26 cellular contexts compared by ENCODE assay signal in the genomic region with DNA sequence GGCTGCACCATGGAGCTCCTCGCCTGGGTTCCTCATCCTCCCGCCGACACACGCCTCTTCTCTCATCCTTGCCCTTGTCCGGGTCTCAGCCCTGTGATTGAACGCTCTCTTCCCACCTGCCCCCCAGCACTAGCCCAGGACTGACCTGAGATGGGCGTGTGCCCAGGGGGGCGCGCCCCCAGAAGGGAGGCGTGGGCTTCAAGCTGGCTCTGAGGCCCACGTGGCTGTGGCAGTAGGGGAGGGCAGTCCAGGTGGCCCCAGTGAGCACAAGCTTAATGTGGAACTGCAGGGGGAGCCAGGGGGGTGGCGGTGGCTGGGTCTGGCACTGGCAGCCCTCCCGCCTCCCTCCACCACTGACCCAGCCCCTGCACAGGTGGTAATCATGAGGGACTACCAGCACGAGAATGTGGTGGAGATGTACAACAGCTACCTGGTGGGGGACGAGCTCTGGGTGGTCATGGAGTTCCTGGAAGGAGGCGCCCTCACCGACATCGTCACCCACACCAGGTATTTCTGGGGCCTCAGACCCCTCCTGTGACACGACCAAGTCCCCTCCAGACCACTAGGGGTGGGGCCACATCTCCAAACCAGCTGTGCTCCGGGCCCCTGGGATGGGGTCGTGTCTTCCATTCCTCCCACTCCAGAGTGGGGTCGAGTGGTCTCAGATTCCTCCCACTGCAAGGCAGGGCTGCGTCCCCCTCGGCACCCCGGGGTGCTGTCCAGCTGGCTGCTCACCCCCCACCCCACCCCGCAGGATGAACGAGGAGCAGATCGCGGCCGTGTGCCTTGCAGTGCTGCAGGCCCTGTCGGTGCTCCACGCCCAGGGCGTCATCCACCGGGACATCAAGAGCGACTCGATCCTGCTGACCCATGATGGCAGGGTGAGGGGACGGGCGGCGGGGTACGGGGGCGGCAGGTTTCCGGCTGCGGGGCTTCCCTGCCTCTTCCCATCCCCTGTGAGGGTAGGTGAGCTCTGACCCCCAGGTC. TPM values are rescaled to one million over a fixed set of nuclear protein-coding genes. Genes with fewer than 3 reads are reported as not detected.
DNase-seq lines count a peak whose midpoint lies in the region; ATAC-seq, FAIRE-seq and TF ChIP-seq lines count a peak whose summit lies in the region.
"Had no signal": no experiment of that assay in that cellular context is flagged by ENCODE, and none has a peak within 500 bp of the region (broad histone marks: within the 10 kb centered on the region; RNA-seq: fewer than 3 reads in every experiment).

No MANE protein-coding gene starts in this region.

- H3K4me1 ChIP-seq in HepG2 (ENCODE audit: insufficient read depth, low read length) = peaks cover 16% of the 10 kb centered on the region
- no peaks in the 10 kb centered on the region for H3K4me1 ChIP-seq in right lobe of liver
- H3K4me1 ChIP-seq in osteoblast (ENCODE audit: insufficient read depth, low read length) = no peaks in the 10 kb centered on the region
- H3K4me1 ChIP-seq: A549, HAP-1 had no signal

- DNase-seq in HepG2 (ENCODE audit: low spot score) = no peak
- no peak for DNase-seq in right lobe of liver
- DNase-seq in WERI-Rb-1 = peak; percentile 23
- DNase-seq in osteoblast (ENCODE audit: insufficient read length, low spot score, missing footprints) = peak; percentile 84
- DNase-seq in cortex of kidney (lab: John Stamatoyannopoulos, UW) = no peak
- DNase-seq in Kasumi-1 (lab: John Stamatoyannopoulos, UW) = no peak
- DNase-seq: 8988T; ACHN; AML-193; BE2C; CD4-positive, alpha-beta T cell; CD8-positive, alpha-beta memory T cell; DMS53; DMS79 treated with DMSO at 0.1 percent for 48 hours; GF-D8 had no signal

- FAIRE-seq in HepG2 (lab: Jason Lieb, UNC) = no peak
- FAIRE-seq: A549, GM12891, GM18507, H54 had no signal

- H3K9me3 ChIP-seq in HepG2 (ENCODE audit: low read length) (no peaks in the 10 kb centered on the region), right lobe of liver (no peaks in the 10 kb centered on the region), WERI-Rb-1 (ENCODE audit: severe bottlenecking) (no peaks in the 10 kb centered on the region), osteoblast (ENCODE audit: low read depth, low read length) (no peaks in the 10 kb centered on the region)
- H3K9me3 ChIP-seq: A549; BE2C; BLaER1 treated with 17β-estradiol and CSF1 and Interleukin-3, amounts not matched to agents 10 nM and 100 nM; HAP-1 had no signal

- no peak overlapping the region for H3K9ac ChIP-seq in HepG2 (ENCODE audit: insufficient read depth, low read depth, low read length)
- H3K9ac ChIP-seq: BLaER1 treated with 17β-estradiol and CSF1 and Interleukin-3, amounts not matched to agents 10 nM and 100 nM had no signal

- TF ChIP-seq POLR2A in HepG2 (IDR thresholded peaks at IDR 0.05; ENCODE audit: insufficient read depth in 1 of 2, low read depth in 2 of 2, low read length in 2 of 2) (no peak), right lobe of liver (IDR thresholded peaks at IDR 0.05) (no peak)

- POLR2A ChIA-PET in HepG2 (lab: Yijun Ruan, JAX) = no interaction called here

- TF ChIP-seq EP300 in HepG2 (IDR thresholded peaks at IDR 0.05; ENCODE audit: low read depth in 2 of 2, low read length in 2 of 2) = no peak
- no peak for TF ChIP-seq EP300 in HepG2 (CRISPR knock-in tag; IDR thresholded peaks at IDR 0.05; ENCODE audit: borderline replicate concordance)

- no TSS peak for BruUV-seq in HepG2 (replicated peaks; lab: Mats Ljungman, UMichigan)

- CTCF ChIA-PET in HepG2 (lab: Yijun Ruan, JAX; ENCODE audit: low intra/inter-chr PET ratio, low total read pairs) = no interaction called here

- H3K4me3 ChIP-seq in HepG2 (replicated peaks in 1 of 3; ENCODE audit: insufficient read depth in 1 of 3, low read depth in 2 of 3, low read length in 3 of 3) (no peak overlapping the region), right lobe of liver (no peak overlapping the region), WERI-Rb-1 (ENCODE audit: low read depth, low read length) (no peak overlapping the region), osteoblast (ENCODE audit: insufficient read depth, low read length) (no peak overlapping the region)
- H3K4me3 ChIP-seq: A549; BLaER1 treated with 17β-estradiol and CSF1 and Interleukin-3, amounts not matched to agents 10 nM and 100 nM; GM23338; HAP-1 had no signal

- 94% methylated on average over 36 of the region's 43 CpGs for WGBS in HepG2 (ENCODE audit: low lambda C conversion rate)
- WGBS in right lobe of liver (ENCODE audit: insufficient coverage, low coverage, low lambda C conversion rate, missing lambda C conversion rate) = 82% methylated on average over 8 of the region's 43 CpGs

- H3K36me3 ChIP-seq in HepG2 (replicated peaks in 1 of 2; ENCODE audit: control insufficient read depth in 1 of 2, insufficient read depth in 2 of 2, low read length in 2 of 2) (peaks cover 15 to 47% of the 10 kb centered on the region in 2 experiments; a peak in 4 of 5 replicates), right lobe of liver (peaks cover 0 to 19% (median 6%) of the 10 kb centered on the region in 4 donors), WERI-Rb-1 (peaks cover 72% of the 10 kb centered on the region), osteoblast (ENCODE audit: insufficient read depth, low read length) (peaks cover 23% of the 10 kb centered on the region)

- H3K27ac ChIP-seq in HepG2 (ENCODE audit: extremely low read length, insufficient read depth, low read length) (no peak overlapping the region), right lobe of liver (no peak overlapping the region), WERI-Rb-1 (peak overlapping the region; percentile 45), osteoblast (ENCODE audit: low read depth, low read length) (no peak overlapping the region)
- H3K27ac ChIP-seq: A549; BLaER1 treated with 17β-estradiol and CSF1 and Interleukin-3, amounts not matched to agents 10 nM and 100 nM had no signal

- no peak overlapping the region for H3K4me2 ChIP-seq in HepG2 (ENCODE audit: low read depth, low read length)
- no peak overlapping the region for H3K4me2 ChIP-seq in osteoblast (ENCODE audit: insufficient read depth, low read length)
- H3K4me2 ChIP-seq: A549; BLaER1 treated with 17β-estradiol and CSF1 and Interleukin-3, amounts not matched to agents 10 nM and 100 nM; GM23338 had no signal

- TF ChIP-seq CTCF in HepG2 (CRISPR knock-in tag; IDR thresholded peaks at IDR 0.05) (no peak), right lobe of liver (IDR thresholded peaks at IDR 0.05) (no peak), WERI-Rb-1 (IDR thresholded peaks at IDR 0.05; ENCODE audit: low read depth, low read length) (no peak), osteoblast (IDR thresholded peaks at IDR 0.05; ENCODE audit: extremely low read depth, low read depth, low read length) (no peak)

- H3K79me2 ChIP-seq in HepG2 (ENCODE audit: insufficient read depth, low read length) (no peaks in the 10 kb centered on the region), osteoblast (ENCODE audit: insufficient read depth, low read length) (no peaks in the 10 kb centered on the region)

- H3K27me3 ChIP-seq in HepG2 (ENCODE audit: control insufficient read depth in 1 of 2, insufficient read depth in 2 of 2, low read length in 2 of 2) (no peaks in the 10 kb centered on the region; a peak in 1 of 5 replicates), right lobe of liver (no peaks in the 10 kb centered on the region), WERI-Rb-1 (ENCODE audit: insufficient read depth, low read depth, severe bottlenecking) (no peaks in the 10 kb centered on the region), osteoblast (ENCODE audit: insufficient read depth, low read length) (no peaks in the 10 kb centered on the region)
- H3K27me3 ChIP-seq: BE2C; BLaER1 treated with 17β-estradiol and CSF1 and Interleukin-3, amounts not matched to agents 10 nM and 100 nM had no signal

- ATAC-seq in HepG2 (no peak), right lobe of liver (no peak), HG03045 (IDR thresholded peaks at IDR 0.05; ENCODE audit: unreplicated experiment) (no peak)
- ATAC-seq: A549, GM23338 had no signal

- intact Hi-C loops in HepG2 (cut with micrococcal nuclease; ENCODE audit: unreplicated experiment) (no loop called here), right lobe of liver (cut with DNase I) (no loop called here)

- TF ChIP-seq RAD21 in HepG2 (CRISPR knock-in tag; IDR thresholded peaks at IDR 0.05) = no peak

- H2AFZ ChIP-seq in HepG2 (ENCODE audit: low read length) (no peak overlapping the region), osteoblast (ENCODE audit: low read length) (no peak overlapping the region)
- H2AFZ ChIP-seq: GM23338 had no signal

- in situ Hi-C loops in HepG2 (cut with HindIII; ENCODE audit: extremely low pct_ligation_motif_present, low pct_unique_long_range_greater_than_20kb) = no loop called here

- no peaks in the 10 kb centered on the region for H4K20me1 ChIP-seq in HepG2 (ENCODE audit: insufficient read depth, low read length)
- H4K20me1 ChIP-seq in osteoblast (ENCODE audit: insufficient read depth, low read length) = peaks cover 8% of the 10 kb centered on the region

RNA-seq across cellular contexts. Expression of a gene that starts 21.9 kb away (rescaled TPM):
- total RNA-seq in HepG2 (2016; rRNA removed; fragmentation: Illumina TruSeq; extraction: Trizol) (not detected in 2 replicates), right lobe of liver (not detected), osteoblast (not detected in 2 replicates)
- total RNA-seq in HepG2 (2016; cell fraction: cytosol; rRNA removed; fragmentation: Illumina TruSeq; extraction: Trizol; ENCODE audit: low read depth) = not detected in 2 replicates
- not detected in 2 replicates for total RNA-seq in HepG2 (2016; cell fraction: insoluble cytoplasmic fraction; rRNA removed; fragmentation: Illumina TruSeq; extraction: Trizol)
- not detected in 2 replicates for total RNA-seq in HepG2 (2016; cell fraction: membrane; rRNA removed; fragmentation: Illumina TruSeq; extraction: Trizol)
- total RNA-seq in HepG2 (2016; cell fraction: nucleus; rRNA removed; fragmentation: Illumina TruSeq; extraction: Trizol) = not detected in 2 replicates
- polyA plus RNA-seq in HepG2 (2011; rRNA removed) = not detected in 2 replicates
- polyA plus RNA-seq in HepG2 (2011; cell fraction: cytosol; rRNA removed) = not detected in 2 replicates
- not detected in 2 replicates for polyA plus RNA-seq in HepG2 (2011; cell fraction: nucleus; rRNA removed)
- polyA plus RNA-seq in HepG2 (2012) = not detected in 2 replicates
- not detected in 2 replicates for polyA plus RNA-seq in HepG2 (2016; cell fraction: cytosol; fragmentation: Illumina TruSeq; extraction: Trizol; ENCODE audit: low read depth)
- polyA plus RNA-seq in HepG2 (2016; cell fraction: insoluble cytoplasmic fraction; fragmentation: Illumina TruSeq; extraction: Trizol; ENCODE audit: low read depth) = not detected in 2 replicates
- polyA plus RNA-seq in HepG2 (2016; cell fraction: membrane; fragmentation: Illumina TruSeq; extraction: Trizol; ENCODE audit: low read depth) = not detected in 2 replicates
- polyA plus RNA-seq in HepG2 (2016; cell fraction: nucleus; fragmentation: Illumina TruSeq; extraction: Trizol; ENCODE audit: insufficient read depth, low read depth) = not detected in 2 replicates
- 0.06 and 0.70 TPM in 2 replicates for polyA minus RNA-seq in HepG2 (2011; rRNA and poly(A)+ RNA removed; ENCODE audit: low replicate concordance)
- not detected in 2 replicates for polyA minus RNA-seq in HepG2 (2011; cell fraction: cytosol; rRNA and poly(A)+ RNA removed)
- not detected in 2 replicates for polyA minus RNA-seq in HepG2 (2011; cell fraction: nucleus; rRNA and poly(A)+ RNA removed)
- total RNA-seq: CD4-positive, alpha-beta T cell; CD8-positive, alpha-beta memory T cell had no signal
- polyA plus RNA-seq: CD14-positive monocyte; CD8-positive, alpha-beta memory T cell had no signal

RNA-seq across cellular contexts. Expression of a gene that starts 29.2 kb away (rescaled TPM):
- total RNA-seq in HepG2 (2016; rRNA removed; fragmentation: Illumina TruSeq; extraction: Trizol) (not detected in 2 replicates), right lobe of liver (not detected), osteoblast (not detected in 2 replicates)
- total RNA-seq in HepG2 (2016; cell fraction: cytosol; rRNA removed; fragmentation: Illumina TruSeq; extraction: Trizol; ENCODE audit: low read depth) = not detected in 2 replicates
- not detected in 2 replicates for total RNA-seq in HepG2 (2016; cell fraction: insoluble cytoplasmic fraction; rRNA removed; fragmentation: Illumina TruSeq; extraction: Trizol)
- not detected in 2 replicates for total RNA-seq in HepG2 (2016; cell fraction: membrane; rRNA removed; fragmentation: Illumina TruSeq; extraction: Trizol)
- total RNA-seq in HepG2 (2016; cell fraction: nucleus; rRNA removed; fragmentation: Illumina TruSeq; extraction: Trizol) = not detected in 2 replicates
- not detected in 2 replicates for polyA plus RNA-seq in HepG2 (2011; rRNA removed)
- not detected in 2 replicates for polyA plus RNA-seq in HepG2 (2011; cell fraction: cytosol; rRNA removed)
- polyA plus RNA-seq in HepG2 (2011; cell fraction: nucleus; rRNA removed) = not detected in 2 replicates
- polyA plus RNA-seq in HepG2 (2012) = not detected in 2 replicates
- polyA plus RNA-seq in HepG2 (2016; cell fraction: cytosol; fragmentation: Illumina TruSeq; extraction: Trizol; ENCODE audit: low read depth) = not detected in 2 replicates
- polyA plus RNA-seq in HepG2 (2016; cell fraction: insoluble cytoplasmic fraction; fragmentation: Illumina TruSeq; extraction: Trizol; ENCODE audit: low read depth) = not detected in 2 replicates
- not detected in 2 replicates for polyA plus RNA-seq in HepG2 (2016; cell fraction: membrane; fragmentation: Illumina TruSeq; extraction: Trizol; ENCODE audit: low read depth)
- polyA plus RNA-seq in HepG2 (2016; cell fraction: nucleus; fragmentation: Illumina TruSeq; extraction: Trizol; ENCODE audit: insufficient read depth, low read depth) = not detected in 2 replicates
- not detected in 2 replicates for polyA minus RNA-seq in HepG2 (2011; rRNA and poly(A)+ RNA removed; ENCODE audit: low replicate concordance)
- not detected in 2 replicates for polyA minus RNA-seq in HepG2 (2011; cell fraction: cytosol; rRNA and poly(A)+ RNA removed)
- not detected in 2 replicates for polyA minus RNA-seq in HepG2 (2011; cell fraction: nucleus; rRNA and poly(A)+ RNA removed)
- total RNA-seq: CD4-positive, alpha-beta T cell; CD8-positive, alpha-beta memory T cell; Daoy; G401; GM23338 had no signal
- polyA plus RNA-seq: A549; CD14-positive monocyte; CD8-positive, alpha-beta memory T cell; GM23338 had no signal

RNA-seq across cellular contexts. Expression of a gene that starts 49.3 kb away (rescaled TPM):
- total RNA-seq in HepG2 (2016; rRNA removed; fragmentation: Illumina TruSeq; extraction: Trizol) = 9.5 and 11.6 TPM in 2 replicates
- total RNA-seq in HepG2 (2016; cell fraction: cytosol; rRNA removed; fragmentation: Illumina TruSeq; extraction: Trizol; ENCODE audit: low read depth) = 2.6 and 4.8 TPM in 2 replicates
- total RNA-seq in HepG2 (2016; cell fraction: insoluble cytoplasmic fraction; rRNA removed; fragmentation: Illumina TruSeq; extraction: Trizol) = 10.0 and 10.5 TPM in 2 replicates
- total RNA-seq in HepG2 (2016; cell fraction: membrane; rRNA removed; fragmentation: Illumina TruSeq; extraction: Trizol) = 10.6 and 12.4 TPM in 2 replicates
- 8.9 and 11.4 TPM in 2 replicates for total RNA-seq in HepG2 (2016; cell fraction: nucleus; rRNA removed; fragmentation: Illumina TruSeq; extraction: Trizol)
- 17.8 and 17.9 TPM in 2 replicates for polyA plus RNA-seq in HepG2 (2011; rRNA removed)
- 14.3 and 23.7 TPM in 2 replicates for polyA plus RNA-seq in HepG2 (2011; cell fraction: cytosol; rRNA removed)
- 18.9 and 19.4 TPM in 2 replicates for polyA plus RNA-seq in HepG2 (2011; cell fraction: nucleus; rRNA removed)
- 14.7 and 17.0 TPM in 2 replicates for polyA plus RNA-seq in HepG2 (2012)
- polyA plus RNA-seq in HepG2 (2016; cell fraction: cytosol; fragmentation: Illumina TruSeq; extraction: Trizol; ENCODE audit: low read depth) = 9.3 and 10.1 TPM in 2 replicates
- polyA plus RNA-seq in HepG2 (2016; cell fraction: insoluble cytoplasmic fraction; fragmentation: Illumina TruSeq; extraction: Trizol; ENCODE audit: low read depth) = 28.2 and 39.6 TPM in 2 replicates
- 28.3 and 29.9 TPM in 2 replicates for polyA plus RNA-seq in HepG2 (2016; cell fraction: membrane; fragmentation: Illumina TruSeq; extraction: Trizol; ENCODE audit: low read depth)
- 31.4 and 32.9 TPM in 2 replicates for polyA plus RNA-seq in HepG2 (2016; cell fraction: nucleus; fragmentation: Illumina TruSeq; extraction: Trizol; ENCODE audit: insufficient read depth, low read depth)
- polyA minus RNA-seq in HepG2 (2011; rRNA and poly(A)+ RNA removed; ENCODE audit: low replicate concordance) = 22.4 and 40.1 TPM in 2 replicates
- 17.8 and 19.8 TPM in 2 replicates for polyA minus RNA-seq in HepG2 (2011; cell fraction: cytosol; rRNA and poly(A)+ RNA removed)
- 9.8 and 13.6 TPM in 2 replicates for polyA minus RNA-seq in HepG2 (2011; cell fraction: nucleus; rRNA and poly(A)+ RNA removed)
- 10 to 100 TPM; 11.4 to 16.6 (median 14.7) TPM for total RNA-seq in right lobe of liver
- 6.8 and 9.4 TPM in 2 replicates for total RNA-seq in osteoblast

Comparison
In these comparisons a context has a peak if more than half of its experiments do, and no peak if none do; other contexts are left out.
1. DNase-seq: peak in WERI-Rb-1 (single experiment) and osteoblast (single experiment); none in HepG2 (single experiment), right lobe of liver (0 of 3), cortex of kidney (single experiment) and Kasumi-1 (0 of 2).